In the genomic region with DNA sequence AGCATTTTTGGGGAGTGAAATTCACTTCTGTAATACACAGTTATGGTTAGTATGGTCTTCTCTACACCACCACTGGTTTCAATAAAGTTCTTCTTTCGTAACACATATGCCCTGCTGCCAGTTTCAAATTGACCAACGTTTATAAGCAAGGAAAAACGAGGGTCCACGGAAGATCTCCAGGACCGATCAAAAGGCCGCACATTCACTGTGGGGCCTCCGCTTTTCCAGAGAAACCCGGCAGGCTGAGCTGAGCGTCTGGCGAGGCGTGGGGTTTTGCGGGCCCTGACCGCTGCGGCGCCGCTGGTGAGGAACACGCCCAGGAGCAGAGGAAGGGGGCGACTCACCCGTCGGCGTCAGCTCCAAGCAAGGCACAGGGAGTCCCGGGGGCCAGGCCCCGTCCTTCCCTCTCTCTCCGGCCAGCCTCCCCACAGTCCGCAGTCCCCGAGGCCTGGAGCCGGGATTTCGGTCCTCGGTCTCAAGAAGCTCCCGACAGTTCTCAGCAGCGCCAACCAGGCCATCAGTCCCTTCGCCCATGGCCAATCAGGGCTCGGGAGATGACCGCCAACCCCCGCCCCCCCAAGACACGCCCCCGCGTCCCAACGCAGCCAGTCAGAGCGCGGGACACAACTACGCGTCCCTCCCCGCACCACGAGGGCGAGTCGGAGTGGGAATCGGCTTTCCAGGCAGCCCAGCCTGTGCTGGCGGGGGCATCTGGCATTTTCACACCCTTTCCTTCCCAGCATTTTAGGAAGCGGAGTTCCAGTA, we compare ENCODE assay signal across 8 cellular contexts.
A peak's percentile ranks its signal among the peaks of the same experiment; 100 is the strongest.
DNase-seq lines count a peak whose midpoint lies in the region; ATAC-seq and TF ChIP-seq lines count a peak whose summit lies in the region.

TSS of gene MTERF2 (minus strand) at position 522 of the 765 bp plus-strand sequence. CDS start 8,432 bp downstream, outside the sequence.

- H3K27ac ChIP-seq in cingulate gyrus (ENCODE audit: low read depth, low read length): peak within 1 kb of the TSS; percentile 70

- peak; percentile 80 for DNase-seq in AG09319 (ENCODE audit: extremely low read depth, low read depth)
- peak; percentile 93 to 96 for DNase-seq in NCI-H446 (lab: John Stamatoyannopoulos, UW)
- DNase-seq in activated CD4-positive, alpha-beta T cell treated with anti-CD3 and anti-CD28 coated beads for 4 hours: peak; percentile 71 to 76
- DNase-seq in kidney tubule cell (ENCODE audit: low spot score): peak; percentile 94
- DNase-seq in stimulated activated CD4-positive, alpha-beta T cell treated with anti-CD3 and anti-CD28 coated beads, Interleukin-1b, Interleukin-23, amount 100 ng/mL, for 1 hour (ENCODE audit: low read depth in 2 of 2): peak; percentile 45 to 55

- peak; percentile 97 for ATAC-seq in GM19025 (IDR thresholded peaks at IDR 0.05; ENCODE audit: low read depth, unreplicated experiment)
- ATAC-seq in HG03280 (IDR thresholded peaks at IDR 0.05; ENCODE audit: unreplicated experiment): peak; percentile 91

- TF ChIP-seq CTCF in AG09319 (IDR thresholded peaks at IDR 0.05; ENCODE audit: low read depth, low read length): no peak

Comparison
In these comparisons a context has a peak if more than half of its experiments do, and no peak if none do; other contexts are left out.
1. Peak in every context shown above with its lines: DNase-seq, ATAC-seq and H3K27ac ChIP-seq.